ENCODE assay signal across 1 cellular context in the genomic region with DNA sequence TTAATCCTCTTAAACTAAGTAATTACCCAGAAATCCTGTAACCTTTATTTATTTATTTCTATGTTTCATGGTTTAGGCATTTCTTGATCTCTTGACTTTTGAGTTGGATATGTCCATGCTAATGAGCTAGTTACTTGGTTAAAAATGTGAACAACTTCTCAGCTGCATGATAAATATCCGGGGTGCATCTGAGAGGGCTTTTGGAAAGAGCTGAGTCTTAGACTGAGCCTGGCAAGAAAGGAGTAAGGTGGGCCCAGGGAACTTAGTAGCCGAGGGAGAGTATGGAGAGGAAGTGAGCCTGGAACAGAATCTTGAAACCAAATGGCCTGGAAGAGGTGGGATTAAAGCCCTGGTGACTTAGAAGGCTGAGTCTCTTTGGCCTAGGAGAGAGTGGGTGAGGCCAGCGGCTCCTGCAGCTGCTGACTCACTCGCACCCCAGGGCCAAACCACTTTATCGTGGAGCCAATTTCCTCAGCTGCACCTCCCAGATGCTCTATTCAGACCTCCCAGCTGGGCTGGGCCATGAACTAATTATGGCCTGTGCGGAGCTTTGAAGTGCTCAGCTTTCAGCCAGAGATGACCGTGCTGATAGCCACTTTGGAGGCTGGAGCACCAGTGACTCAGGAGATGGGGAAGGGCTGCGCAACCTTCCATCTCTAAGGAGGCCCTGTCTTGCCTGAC.
A peak's percentile ranks its signal among the peaks of the same experiment; 100 is the strongest.
TF ChIP-seq lines count a peak whose summit lies in the region.

No MANE protein-coding gene starts in this region.

TF ChIP-seq in K562, 482 proteins besides CTCF, POLR2A, EP300 and RAD21 (continued from another document and continues in another):
- no peak for TF ChIP-seq PRMT5 (CRISPR knock-in tag; IDR thresholded peaks at IDR 0.05)
- no peak for TF ChIP-seq NFXL1 (CRISPR knock-in tag; IDR thresholded peaks at IDR 0.05)
- TF ChIP-seq ZBTB33 (CRISPR knock-in tag; IDR thresholded peaks at IDR 0.05), result no peak
- TF ChIP-seq BHLHE40 (IDR thresholded peaks at IDR 0.05; ENCODE audit: low read length), result peak; percentile 72; the same call in 1 of the 2 replicates
- no peak for TF ChIP-seq ID3 (CRISPR knock-in tag; IDR thresholded peaks at IDR 0.05)
- TF ChIP-seq ID3 (tag; IDR thresholded peaks at IDR 0.05), result 0 out of 2 replicates have a peak, but pooled peaks have one; percentile 16
- peak; percentile 58 for TF ChIP-seq MAFK (IDR thresholded peaks at IDR 0.05; ENCODE audit: low read length)
- no peak for TF ChIP-seq ZZZ3 (IDR thresholded peaks at IDR 0.05)
- no peak for TF ChIP-seq FUS (optimal IDR thresholded peaks at IDR 0.05; ENCODE audit: low read depth, low read length)
- TF ChIP-seq BDP1 (IDR thresholded peaks at IDR 0.05; ENCODE audit: insufficient read depth, insufficient read length), result no peak
- TF ChIP-seq, protein P1, sequence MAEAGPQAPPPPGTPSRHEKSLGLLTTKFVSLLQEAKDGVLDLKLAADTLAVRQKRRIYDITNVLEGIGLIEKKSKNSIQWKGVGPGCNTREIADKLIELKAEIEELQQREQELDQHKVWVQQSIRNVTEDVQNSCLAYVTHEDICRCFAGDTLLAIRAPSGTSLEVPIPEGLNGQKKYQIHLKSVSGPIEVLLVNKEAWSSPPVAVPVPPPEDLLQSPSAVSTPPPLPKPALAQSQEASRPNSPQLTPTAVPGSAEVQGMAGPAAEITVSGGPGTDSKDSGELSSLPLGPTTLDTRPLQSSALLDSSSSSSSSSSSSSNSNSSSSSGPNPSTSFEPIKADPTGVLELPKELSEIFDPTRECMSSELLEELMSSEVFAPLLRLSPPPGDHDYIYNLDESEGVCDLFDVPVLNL (CRISPR knock-in tag; IDR thresholded peaks at IDR 0.05; ENCODE audit: low read depth), result no peak
- TF ChIP-seq GATA2 (CRISPR knock-in tag; IDR thresholded peaks at IDR 0.05), result peak; percentile 100
- peak; percentile 59 for TF ChIP-seq CXXC5 (CRISPR knock-in tag; IDR thresholded peaks at IDR 0.05)
- TF ChIP-seq E2F1 (CRISPR knock-in tag; IDR thresholded peaks at IDR 0.05), result no peak
- peak; percentile 71 for TF ChIP-seq TEAD4 (IDR thresholded peaks at IDR 0.05; ENCODE audit: low read length)
- no peak for TF ChIP-seq TEAD4 (CRISPR knock-in tag; IDR thresholded peaks at IDR 0.05; ENCODE audit: borderline replicate concordance)
- TF ChIP-seq CHD4 (IDR thresholded peaks at IDR 0.05; ENCODE audit: insufficient read depth, insufficient replicate concordance, low read depth, low read length, poor library complexity, severe bottlenecking), result no peak
- no peak for TF ChIP-seq GTF2F1 (IDR thresholded peaks at IDR 0.05; ENCODE audit: low read depth, low read length)
- TF ChIP-seq NFIC (IDR thresholded peaks at IDR 0.05), result peak; percentile 76
- TF ChIP-seq ZKSCAN1 (IDR thresholded peaks at IDR 0.05; ENCODE audit: low read depth, low read length), result peak; percentile 69; the same call in 1 of the 2 replicates
- peak; percentile 9; the same call in 1 of the 2 replicates for TF ChIP-seq VEZF1 (CRISPR knock-in tag; IDR thresholded peaks at IDR 0.05)
- TF ChIP-seq CCNT2 (IDR thresholded peaks at IDR 0.05; ENCODE audit: borderline replicate concordance, extremely low read depth, insufficient read length, low read depth, low read length), result peak; percentile 54
- TF ChIP-seq BACH1 (tag; IDR thresholded peaks at IDR 0.05), result peak; percentile 80
- 0 out of 4 replicates have a peak, but pooled peaks of 1 of the 2 experiments have one; percentile 10 for TF ChIP-seq TBL1XR1 (IDR thresholded peaks at IDR 0.05; ENCODE audit: low read length in 2 of 2)
- TF ChIP-seq MYBL2 (IDR thresholded peaks at IDR 0.05; ENCODE audit: low read depth), result no peak
- TF ChIP-seq MYBL2 (CRISPR knock-in tag; IDR thresholded peaks at IDR 0.05; ENCODE audit: borderline replicate concordance), result no peak
- TF ChIP-seq KDM5B (IDR thresholded peaks at IDR 0.05; ENCODE audit: insufficient replicate concordance, low read depth, low read length), result peak; percentile 39
- peak; percentile 86 for TF ChIP-seq LEF1 (IDR thresholded peaks at IDR 0.05)
- TF ChIP-seq OTX1 (CRISPR knock-in tag; IDR thresholded peaks at IDR 0.05), result no peak
- TF ChIP-seq NCOA1 (IDR thresholded peaks at IDR 0.05; ENCODE audit: low read depth), result peak; percentile 31; the same call in 1 of the 2 replicates
- TF ChIP-seq NCOA2 (IDR thresholded peaks at IDR 0.05; ENCODE audit: partially characterized antibody in 2 of 2), result no peak
- peak; percentile 87 to 91 for TF ChIP-seq KDM1A (IDR thresholded peaks at IDR 0.05)
- TF ChIP-seq DPF2 (IDR thresholded peaks at IDR 0.05), result peak; percentile 84
- no peak for TF ChIP-seq HMG20B (CRISPR knock-in tag; IDR thresholded peaks at IDR 0.05)
- TF ChIP-seq E2F3 (CRISPR knock-in tag; IDR thresholded peaks at IDR 0.05), result no peak
- no peak for TF ChIP-seq SIX5 (IDR thresholded peaks at IDR 0.05; ENCODE audit: borderline replicate concordance in 1 of 2, insufficient read depth in 1 of 2, low read depth in 1 of 2, low read length in 2 of 2)
- TF ChIP-seq, protein P2, sequence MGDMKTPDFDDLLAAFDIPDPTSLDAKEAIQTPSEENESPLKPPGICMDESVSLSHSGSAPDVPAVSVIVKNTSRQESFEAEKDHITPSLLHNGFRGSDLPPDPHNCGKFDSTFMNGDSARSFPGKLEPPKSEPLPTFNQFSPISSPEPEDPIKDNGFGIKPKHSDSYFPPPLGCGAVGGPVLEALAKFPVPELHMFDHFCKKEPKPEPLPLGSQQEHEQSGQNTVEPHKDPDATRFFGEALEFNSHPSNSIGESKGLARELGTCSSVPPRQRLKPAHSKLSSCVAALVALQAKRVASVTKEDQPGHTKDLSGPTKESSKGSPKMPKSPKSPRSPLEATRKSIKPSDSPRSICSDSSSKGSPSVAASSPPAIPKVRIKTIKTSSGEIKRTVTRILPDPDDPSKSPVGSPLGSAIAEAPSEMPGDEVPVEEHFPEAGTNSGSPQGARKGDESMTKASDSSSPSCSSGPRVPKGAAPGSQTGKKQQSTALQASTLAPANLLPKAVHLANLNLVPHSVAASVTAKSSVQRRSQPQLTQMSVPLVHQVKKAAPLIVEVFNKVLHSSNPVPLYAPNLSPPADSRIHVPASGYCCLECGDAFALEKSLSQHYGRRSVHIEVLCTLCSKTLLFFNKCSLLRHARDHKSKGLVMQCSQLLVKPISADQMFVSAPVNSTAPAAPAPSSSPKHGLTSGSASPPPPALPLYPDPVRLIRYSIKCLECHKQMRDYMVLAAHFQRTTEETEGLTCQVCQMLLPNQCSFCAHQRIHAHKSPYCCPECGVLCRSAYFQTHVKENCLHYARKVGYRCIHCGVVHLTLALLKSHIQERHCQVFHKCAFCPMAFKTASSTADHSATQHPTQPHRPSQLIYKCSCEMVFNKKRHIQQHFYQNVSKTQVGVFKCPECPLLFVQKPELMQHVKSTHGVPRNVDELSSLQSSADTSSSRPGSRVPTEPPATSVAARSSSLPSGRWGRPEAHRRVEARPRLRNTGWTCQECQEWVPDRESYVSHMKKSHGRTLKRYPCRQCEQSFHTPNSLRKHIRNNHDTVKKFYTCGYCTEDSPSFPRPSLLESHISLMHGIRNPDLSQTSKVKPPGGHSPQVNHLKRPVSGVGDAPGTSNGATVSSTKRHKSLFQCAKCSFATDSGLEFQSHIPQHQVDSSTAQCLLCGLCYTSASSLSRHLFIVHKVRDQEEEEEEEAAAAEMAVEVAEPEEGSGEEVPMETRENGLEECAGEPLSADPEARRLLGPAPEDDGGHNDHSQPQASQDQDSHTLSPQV (IDR thresholded peaks at IDR 0.05), result peak; percentile 11; the same call in 1 of the 2 replicates
- peak; percentile 87 for TF ChIP-seq TCF3 (CRISPR knock-in tag; IDR thresholded peaks at IDR 0.05)
- no peak for TF ChIP-seq DDX20 (tag; IDR thresholded peaks at IDR 0.05; ENCODE audit: low read depth)
- peak; percentile 92 for TF ChIP-seq CBFA2T3 (IDR thresholded peaks at IDR 0.05)
- TF ChIP-seq NFE2 (IDR thresholded peaks at IDR 0.05; ENCODE audit: low read depth), result peak; percentile 87
- peak; percentile 52; the same call in 1 of the 2 replicates for TF ChIP-seq SOX6 (IDR thresholded peaks at IDR 0.05)
- TF ChIP-seq ZNF316 (IDR thresholded peaks at IDR 0.05), result peak; percentile 71
- TF ChIP-seq RCOR1 (IDR thresholded peaks at IDR 0.05; ENCODE audit: borderline replicate concordance in 1 of 2, low read depth in 2 of 2, low read length in 2 of 2), result peak in 1 of 2 experiments; percentile 98; a peak in 2 of 4 replicates
- no peak for TF ChIP-seq EWSR1 (IDR thresholded peaks at IDR 0.05; ENCODE audit: borderline replicate concordance, low read depth, partially characterized antibody)
- no peak for TF ChIP-seq ILF3 (IDR thresholded peaks at IDR 0.05; ENCODE audit: borderline replicate concordance)
- no peak for TF ChIP-seq ZNF140 (CRISPR knock-in tag; IDR thresholded peaks at IDR 0.05)
- TF ChIP-seq ARID1B (IDR thresholded peaks at IDR 0.05), result peak; percentile 81
- TF ChIP-seq MCM2 (IDR thresholded peaks at IDR 0.05; ENCODE audit: low read depth), result no peak
- TF ChIP-seq CBX3 (IDR thresholded peaks at IDR 0.05; ENCODE audit: borderline replicate concordance in 1 of 2, low read length in 2 of 2), result peak in 1 of 2 experiments; percentile 63; a peak in 1 of 3 replicates
- TF ChIP-seq MNT (conservative IDR thresholded peaks at IDR 0.05), result 0 out of 4 replicates have a peak, but pooled peaks of 1 of the 2 experiments have one; percentile 9
- TF ChIP-seq ZNF764 (CRISPR knock-in tag; IDR thresholded peaks at IDR 0.05; ENCODE audit: low read depth), result no peak
- TF ChIP-seq JUND (IDR thresholded peaks at IDR 0.05; ENCODE audit: borderline replicate concordance, low read depth, low read length), result peak; percentile 93
- TF ChIP-seq JUND (tag; IDR thresholded peaks at IDR 0.05; ENCODE audit: borderline replicate concordance, low read depth, low read length), result peak; percentile 86; the same call in 2 of the 3 replicates
- no peak for TF ChIP-seq ZNF512 (tag; IDR thresholded peaks at IDR 0.05)
- peak; percentile 89 for TF ChIP-seq ZNF263 (CRISPR knock-in tag; IDR thresholded peaks at IDR 0.05; ENCODE audit: borderline replicate concordance)
- TF ChIP-seq NR2C2 (CRISPR knock-in tag; IDR thresholded peaks at IDR 0.05), result no peak
- TF ChIP-seq NR2C2 (tag; IDR thresholded peaks at IDR 0.05), result peak; percentile 71
